In genomic region chr22:36145881-36146280, GRCh38 we compare ENCODE assay signal across 18 cellular contexts. TPM values are rescaled to one million over a fixed set of nuclear protein-coding genes. Genes with fewer than 3 reads are reported as not detected.
DNase-seq lines count a peak whose midpoint lies in the region; ATAC-seq and TF ChIP-seq lines count a peak whose summit lies in the region.
"Had no signal": no experiment of that assay in that cellular context is flagged by ENCODE, and none has a peak within 500 bp of the region (broad histone marks: within the 10 kb centered on the region; RNA-seq: fewer than 3 reads in every experiment).

No MANE protein-coding gene starts in this region.

- no peak overlapping the region for H3K4me3 ChIP-seq in CD8-positive, alpha-beta T cell (ENCODE audit: low read depth, low read length)
- no peak overlapping the region for H3K4me3 ChIP-seq in HUES48 (ENCODE audit: low read depth, low read length)
- H3K4me3 ChIP-seq in colonic mucosa, result no peak overlapping the region
- H3K4me3 ChIP-seq: ascending aorta; BLaER1 treated with 17β-estradiol and CSF1 and Interleukin-3, amounts not matched to agents 10 nM and 100 nM; GM12878; vagina had no signal

- POLR2A ChIA-PET in CD8-positive, alpha-beta T cell (lab: Charles Lee), result no interaction called here

- H3K27me3 ChIP-seq in CD8-positive, alpha-beta T cell (ENCODE audit: insufficient read depth, low read length), result no peaks in the 10 kb centered on the region
- H3K27me3 ChIP-seq in HUES48 (ENCODE audit: control insufficient read depth, insufficient read depth, low read length), result no peaks in the 10 kb centered on the region; the same call in 1 of the 2 replicates
- H3K27me3 ChIP-seq in colonic mucosa, result no peaks in the 10 kb centered on the region
- H3K27me3 ChIP-seq: ascending aorta; BLaER1 treated with 17β-estradiol and CSF1 and Interleukin-3, amounts not matched to agents 10 nM and 100 nM; vagina had no signal

- H3K27me3 Mint-ChIP-seq in CD8-positive, alpha-beta T cell (ENCODE audit: low read depth), result no peaks in the 10 kb centered on the region
- H3K27me3 Mint-ChIP-seq in dendritic cell treated with granulocyte-macrophage colony-stimulating factor and Interleukin-4, amounts not matched to agents 40 ng/mL and 50 ng/mL, for 4 days, result no peaks in the 10 kb centered on the region
- no peaks in the 10 kb centered on the region for H3K27me3 Mint-ChIP-seq in natural killer cell treated with Interleukin-12 subunit alpha and Interleukin-12 subunit beta and Interleukin-15 and Interleukin-18, amount 100 ng/mL, for 72 hours
- no peaks in the 10 kb centered on the region for H3K27me3 Mint-ChIP-seq in T-helper 2 cell treated with Interferon-gamma antibody and Interleukin-4, amounts not matched to agents 5 μg/mL and 100 μg/mL, for 36 hours (ENCODE audit: low read depth)
- H3K27me3 Mint-ChIP-seq: activated B cell treated with CpG ODN at 0.5 μM for 24 hours had no signal

- no peak for TF ChIP-seq CTCF in CD8-positive, alpha-beta T cell (IDR thresholded peaks at IDR 0.05)
- TF ChIP-seq CTCF in colonic mucosa (IDR thresholded peaks at IDR 0.05), result no peak

- intact Hi-C loops in CD8-positive, alpha-beta T cell (cut with DNase I, micrococcal nuclease), result loop anchor here (1.0 kb wide), 1 partner anchor 34 kb away; no protein-coding TSS in a partner anchor
- intact Hi-C loops in dendritic cell treated with granulocyte-macrophage colony-stimulating factor and Interleukin-4, amounts not matched to agents 40 ng/mL and 50 ng/mL, for 4 days (cut with micrococcal nuclease), result loop anchor here (1.0 kb wide), 1 partner anchor 34 kb away; no protein-coding TSS in a partner anchor
- intact Hi-C loops in colonic mucosa (cut with DNase I), result loop anchor here (2.0 kb wide), 1 partner anchor 35 kb away; no protein-coding TSS in a partner anchor

- H3K9me3 Mint-ChIP-seq in CD8-positive, alpha-beta T cell, result no peaks in the 10 kb centered on the region
- no peaks in the 10 kb centered on the region for H3K9me3 Mint-ChIP-seq in dendritic cell treated with granulocyte-macrophage colony-stimulating factor and Interleukin-4, amounts not matched to agents 40 ng/mL and 50 ng/mL, for 4 days
- H3K9me3 Mint-ChIP-seq in natural killer cell treated with Interleukin-12 subunit alpha and Interleukin-12 subunit beta and Interleukin-15 and Interleukin-18, amount 100 ng/mL, for 72 hours, result no peaks in the 10 kb centered on the region
- no peaks in the 10 kb centered on the region for H3K9me3 Mint-ChIP-seq in T-helper 2 cell treated with Interferon-gamma antibody and Interleukin-4, amounts not matched to agents 5 μg/mL and 100 μg/mL, for 36 hours
- H3K9me3 Mint-ChIP-seq: activated B cell treated with CpG ODN at 0.5 μM for 24 hours had no signal

- no peaks in the 10 kb centered on the region for H3K9me3 ChIP-seq in CD8-positive, alpha-beta T cell (ENCODE audit: low read length)
- H3K9me3 ChIP-seq in HUES48 (ENCODE audit: control insufficient read depth, insufficient read depth, low read length), result no peaks in the 10 kb centered on the region
- H3K9me3 ChIP-seq in colonic mucosa, result no peaks in the 10 kb centered on the region
- H3K9me3 ChIP-seq: ascending aorta; BLaER1 treated with 17β-estradiol and CSF1 and Interleukin-3, amounts not matched to agents 10 nM and 100 nM; vagina had no signal

- no peak for DNase-seq in CD8-positive, alpha-beta T cell
- DNase-seq in natural killer cell treated with Interleukin-12 subunit alpha and Interleukin-12 subunit beta and Interleukin-15 and Interleukin-18, amount 100 ng/mL, for 72 hours (ENCODE audit: low spot score), result peak; percentile 58
- DNase-seq in T-helper 2 cell treated with Interferon-gamma antibody and Interleukin-4, amounts not matched to agents 5 μg/mL and 100 μg/mL, for 36 hours (ENCODE audit: low spot score), result no peak
- DNase-seq in colonic mucosa (no peak), GDM1 (lab: John Stamatoyannopoulos, UW) (no peak), NCI-H774 (lab: John Stamatoyannopoulos, UW) (no peak)
- DNase-seq: activated B cell treated with CpG ODN at 0.5 μM for 24 hours; DND-41; effector memory CD4-positive, alpha-beta T cell; NCI-H2171 treated with DMSO at 0.1 percent for 48 hours had no signal

- H3K4me3 Mint-ChIP-seq in CD8-positive, alpha-beta T cell, result no peak overlapping the region
- H3K4me3 Mint-ChIP-seq in dendritic cell treated with granulocyte-macrophage colony-stimulating factor and Interleukin-4, amounts not matched to agents 40 ng/mL and 50 ng/mL, for 4 days, result no peak overlapping the region
- H3K4me3 Mint-ChIP-seq in natural killer cell treated with Interleukin-12 subunit alpha and Interleukin-12 subunit beta and Interleukin-15 and Interleukin-18, amount 100 ng/mL, for 72 hours, result no peak overlapping the region
- no peak overlapping the region for H3K4me3 Mint-ChIP-seq in T-helper 2 cell treated with Interferon-gamma antibody and Interleukin-4, amounts not matched to agents 5 μg/mL and 100 μg/mL, for 36 hours
- H3K4me3 Mint-ChIP-seq: activated B cell treated with CpG ODN at 0.5 μM for 24 hours had no signal

- no peak overlapping the region for H3K27ac ChIP-seq in CD8-positive, alpha-beta T cell (ENCODE audit: low read depth, low read length)
- peak overlapping the region; percentile 80 for H3K27ac ChIP-seq in HUES48 (ENCODE audit: low read depth, low read length)
- no peak overlapping the region for H3K27ac ChIP-seq in colonic mucosa
- H3K27ac ChIP-seq: ascending aorta; BLaER1 treated with 17β-estradiol and CSF1 and Interleukin-3, amounts not matched to agents 10 nM and 100 nM; vagina had no signal

- H3K36me3 Mint-ChIP-seq in CD8-positive, alpha-beta T cell, result peaks cover 95% of the 10 kb centered on the region
- H3K36me3 Mint-ChIP-seq in dendritic cell treated with granulocyte-macrophage colony-stimulating factor and Interleukin-4, amounts not matched to agents 40 ng/mL and 50 ng/mL, for 4 days (ENCODE audit: low read depth), result peaks cover 63% of the 10 kb centered on the region
- peaks cover 9% of the 10 kb centered on the region for H3K36me3 Mint-ChIP-seq in natural killer cell treated with Interleukin-12 subunit alpha and Interleukin-12 subunit beta and Interleukin-15 and Interleukin-18, amount 100 ng/mL, for 72 hours
- peaks cover 64% of the 10 kb centered on the region for H3K36me3 Mint-ChIP-seq in T-helper 2 cell treated with Interferon-gamma antibody and Interleukin-4, amounts not matched to agents 5 μg/mL and 100 μg/mL, for 36 hours (ENCODE audit: low read depth)

- ATAC-seq in CD8-positive, alpha-beta T cell, result no peak
- ATAC-seq in natural killer cell treated with Interleukin-12 subunit alpha and Interleukin-12 subunit beta and Interleukin-15 and Interleukin-18, amount 100 ng/mL, for 72 hours, result no peak

- H3K4me1 Mint-ChIP-seq in CD8-positive, alpha-beta T cell (ENCODE audit: low read depth), result peaks cover 57% of the 10 kb centered on the region
- H3K4me1 Mint-ChIP-seq in dendritic cell treated with granulocyte-macrophage colony-stimulating factor and Interleukin-4, amounts not matched to agents 40 ng/mL and 50 ng/mL, for 4 days (ENCODE audit: low read depth), result peaks cover 42% of the 10 kb centered on the region
- H3K4me1 Mint-ChIP-seq in natural killer cell treated with Interleukin-12 subunit alpha and Interleukin-12 subunit beta and Interleukin-15 and Interleukin-18, amount 100 ng/mL, for 72 hours (ENCODE audit: low read depth in 2 of 2), result peaks cover 11 to 41% of the 10 kb centered on the region in 2 donors
- peaks cover 5% of the 10 kb centered on the region for H3K4me1 Mint-ChIP-seq in T-helper 2 cell treated with Interferon-gamma antibody and Interleukin-4, amounts not matched to agents 5 μg/mL and 100 μg/mL, for 36 hours (ENCODE audit: low read depth)

- peak overlapping the region; percentile 42 for H3K27ac Mint-ChIP-seq in CD8-positive, alpha-beta T cell
- peak overlapping the region; percentile 56 for H3K27ac Mint-ChIP-seq in dendritic cell treated with granulocyte-macrophage colony-stimulating factor and Interleukin-4, amounts not matched to agents 40 ng/mL and 50 ng/mL, for 4 days
- H3K27ac Mint-ChIP-seq in natural killer cell treated with Interleukin-12 subunit alpha and Interleukin-12 subunit beta and Interleukin-15 and Interleukin-18, amount 100 ng/mL, for 72 hours, result peak overlapping the region; percentile 33 to 76
- no peak overlapping the region for H3K27ac Mint-ChIP-seq in T-helper 2 cell treated with Interferon-gamma antibody and Interleukin-4, amounts not matched to agents 5 μg/mL and 100 μg/mL, for 36 hours
- H3K27ac Mint-ChIP-seq: activated B cell treated with CpG ODN at 0.5 μM for 24 hours had no signal

- H3K36me3 ChIP-seq in CD8-positive, alpha-beta T cell (ENCODE audit: insufficient read depth, low read length), result peaks cover 67% of the 10 kb centered on the region
- no peaks in the 10 kb centered on the region for H3K36me3 ChIP-seq in HUES48 (ENCODE audit: control insufficient read depth, insufficient read depth, low read length)
- H3K36me3 ChIP-seq in colonic mucosa, result no peaks in the 10 kb centered on the region

- no peak overlapping the region for H3K9ac ChIP-seq in HUES48 (ENCODE audit: low read depth, low read length)
- H3K9ac ChIP-seq in colonic mucosa (ENCODE audit: low read depth in 2 of 2, low read length in 2 of 2), result no peak overlapping the region
- H3K9ac ChIP-seq: BLaER1 treated with 17β-estradiol and CSF1 and Interleukin-3, amounts not matched to agents 10 nM and 100 nM had no signal

- CTCF ChIA-PET in CD8-positive, alpha-beta T cell (lab: Charles Lee), result interaction anchor here (1.2 to 7.6 kb wide), 5 partner anchors 8 to 34 kb away, joined by 4 to 100 read pairs (median 5); partner anchors contain the start of gene APOL3

- H3K4me1 ChIP-seq in CD8-positive, alpha-beta T cell (ENCODE audit: insufficient read depth, low read length), result peaks cover 26% of the 10 kb centered on the region
- H3K4me1 ChIP-seq in HUES48 (ENCODE audit: control insufficient read depth, insufficient read depth, low read length) (peaks cover 12% of the 10 kb centered on the region), colonic mucosa (no peaks in the 10 kb centered on the region)

RNA-seq across cellular contexts. Expression of gene APOL3, which starts 14.7 kb away (rescaled TPM):
- 100 to 1,000 TPM; 257 to 259 TPM for total RNA-seq in CD8-positive, alpha-beta T cell
- total RNA-seq in natural killer cell treated with Interleukin-12 subunit alpha and Interleukin-12 subunit beta and Interleukin-15 and Interleukin-18, amount 100 ng/mL, for 72 hours, result 100 to 1,000 TPM in 1 of 2 donors, 10 to 100 TPM in 1; 79.8 to 169 TPM
- total RNA-seq in colonic mucosa, result 1 to 10 TPM; 5.9 to 9.6 TPM

RNA-seq across cellular contexts. Expression of gene APOL4, which starts 55.7 kb away (rescaled TPM):
- total RNA-seq in CD8-positive, alpha-beta T cell, result not detected
- total RNA-seq in natural killer cell treated with Interleukin-12 subunit alpha and Interleukin-12 subunit beta and Interleukin-15 and Interleukin-18, amount 100 ng/mL, for 72 hours, result 1 to 10 TPM in 1 of 2 donors, under 1 TPM in 1; 0.64 to 1.5 TPM
- total RNA-seq in colonic mucosa, result 1 to 10 TPM; 1.9 to 2.3 TPM
- total RNA-seq: activated B cell treated with CpG ODN at 0.5 μM for 24 hours, ascending aorta, GM12878, HT-29, renal cortical epithelial cell had no signal

Comparison
In these comparisons a context has a peak if more than half of its experiments do, and no peak if none do; other contexts are left out.
1. RNA of gene APOL3, which starts 14.7 kb away (total RNA-seq): 257 to 259 TPM in CD8-positive, alpha-beta T cell and 79.8 to 169 TPM in natural killer cell treated with Interleukin-12 subunit alpha and Interleukin-12 subunit beta and Interleukin-15 and Interleukin-18, amount 100 ng/mL, for 72 hours; 5.9 to 9.6 TPM in colonic mucosa; every median in the first group is over 4 times any median in the second.